21 cellular contexts compared by ENCODE assay signal in genomic region chr4:15027921-15028435, GRCh38. TPM values are rescaled to one million over a fixed set of nuclear protein-coding genes. Genes with fewer than 3 reads are reported as not detected.
A peak's percentile ranks its signal among the peaks of the same experiment; 100 is the strongest.
DNase-seq lines count a peak whose midpoint lies in the region; ATAC-seq, FAIRE-seq and TF ChIP-seq lines count a peak whose summit lies in the region.
"Had no signal": no experiment of that assay in that cellular context is flagged by ENCODE, and none has a peak within 500 bp of the region (broad histone marks: within the 10 kb centered on the region; RNA-seq: fewer than 3 reads in every experiment).

No MANE protein-coding gene starts in this region.

- peak overlapping the region; percentile 26 for H2BK5ac ChIP-seq in IMR-90 (ENCODE audit: low read depth, low read length, poor library complexity, severe bottlenecking)

- no peak overlapping the region for H3K4ac ChIP-seq in IMR-90 (ENCODE audit: low read depth, low read length)

- BruUV-seq in IMR-90 (replicated peaks; lab: Mats Ljungman, UMichigan) = no TSS peak

- H3K36me3 ChIP-seq in IMR-90 (ENCODE audit: control insufficient read depth, insufficient read depth, low read length) = peaks cover 1% of the 10 kb centered on the region; the same call in 1 of the 2 replicates
- peaks cover 0 to 3% (median 2%) of the 10 kb centered on the region in 4 donors for H3K36me3 ChIP-seq in esophagus muscularis mucosa
- H3K36me3 ChIP-seq in pancreas = no peaks in the 10 kb centered on the region
- H3K36me3 ChIP-seq in lower lobe of right lung = peaks cover 7% of the 10 kb centered on the region
- H3K36me3 ChIP-seq: HAP-1, SJCRH30 had no signal

- WGBS in IMR-90 (ENCODE audit: extremely low coverage in 2 of 2, insufficient read length in 1 of 2), 2 experiments = no CpG with 5 or more reads among the region's 1 CpG
- 65% methylated on average over 1 of the region's 1 CpG for WGBS in esophagus muscularis mucosa
- 98% methylated on average over 1 of the region's 1 CpG for WGBS in pancreas, 2 donors

- dilution Hi-C loops in IMR-90 (cut with HindIII; ENCODE audit: low sequenced_read_pairs, unreplicated experiment) = no loop called here

- H4K91ac ChIP-seq in IMR-90 (ENCODE audit: insufficient read depth, low read depth, low read length) = no peak overlapping the region

- TF ChIP-seq POLR2A in IMR-90 (IDR thresholded peaks at IDR 0.05; ENCODE audit: low read depth, low read length) (no peak), esophagus muscularis mucosa (IDR thresholded peaks at IDR 0.05; ENCODE audit: low read depth) (no peak)

- no peak for TF ChIP-seq EP300 in esophagus muscularis mucosa (IDR thresholded peaks at IDR 0.05)

- no peak overlapping the region for H3K18ac ChIP-seq in IMR-90 (ENCODE audit: low read depth, low read length)

- DNase-seq in IMR-90 (no peak), esophagus muscularis mucosa (ENCODE audit: extremely low spot score) (no peak), fibroblast of the aortic adventitia (ENCODE audit: low read depth) (peak; percentile 57), pancreas (no peak), urothelium cell line (ENCODE audit: low spot score) (no peak), DMS 273 treated with DMSO at 0.1 percent for 48 hours (lab: John Stamatoyannopoulos, UW) (no peak), lower lobe of right lung (no peak)
- DNase-seq in activated CD4-positive, alpha-beta T cell treated with anti-CD3 and anti-CD28 coated beads, Interleukin-2, amount 50 U/mL, for 48 hours = no peak
- DNase-seq: ACHN, DMS53, GOT3, NCI-H2029, NCI-H446 treated with DMSO at 0.1 percent for 48 hours, NCI-H526 treated with DMSO at 0.1 percent for 48 hours, PC-9, SJCRH30 had no signal

- H2BK120ac ChIP-seq in IMR-90 (ENCODE audit: low read depth, low read length) = no peak overlapping the region

- H3K27me3 ChIP-seq in IMR-90 (ENCODE audit: control insufficient read depth, insufficient read depth, low read length) (no peaks in the 10 kb centered on the region), esophagus muscularis mucosa (no peaks in the 10 kb centered on the region), pancreas (no peaks in the 10 kb centered on the region), lower lobe of right lung (ENCODE audit: low read depth) (no peaks in the 10 kb centered on the region)
- H3K27me3 ChIP-seq: SJCRH30 had no signal

- H3K23ac ChIP-seq in IMR-90 (ENCODE audit: low read depth, low read length) = no peak overlapping the region

- CTCF ChIA-PET in IMR-90 (lab: Yijun Ruan, JAX) = no interaction called here

- peaks cover 5% of the 10 kb centered on the region; the same call in 1 of the 2 replicates for H3K4me1 ChIP-seq in IMR-90 (ENCODE audit: control insufficient read depth, insufficient read depth, low read length)
- H3K4me1 ChIP-seq in esophagus muscularis mucosa = peaks cover 23 to 58% (median 55%) of the 10 kb centered on the region in 4 donors
- H3K4me1 ChIP-seq in pancreas = peaks cover 0 to 23% (median 7%) of the 10 kb centered on the region in 3 donors
- peaks cover 26% of the 10 kb centered on the region for H3K4me1 ChIP-seq in lower lobe of right lung
- H3K4me1 ChIP-seq: SJCRH30 had no signal

- H2AFZ ChIP-seq in IMR-90 (replicated peaks; ENCODE audit: low read length, poor library complexity) = no peak overlapping the region
- H2AFZ ChIP-seq: PC-9 had no signal

- no peak overlapping the region for H3K9ac ChIP-seq in IMR-90 (ENCODE audit: low read depth, low read length)

- H4K20me1 ChIP-seq in IMR-90 (ENCODE audit: insufficient read depth, low read length) = peaks cover 7% of the 10 kb centered on the region; the same call in 1 of the 2 replicates

- no peak overlapping the region for H2AK5ac ChIP-seq in IMR-90 (ENCODE audit: low read depth, low read length)

- H3K9me3 ChIP-seq in IMR-90 (ENCODE audit: control insufficient read depth, insufficient read depth, low read length) = no peaks in the 10 kb centered on the region
- H3K9me3 ChIP-seq in esophagus muscularis mucosa = no peaks in the 10 kb centered on the region
- no peaks in the 10 kb centered on the region for H3K9me3 ChIP-seq in pancreas
- H3K9me3 ChIP-seq in lower lobe of right lung = peaks cover 4% of the 10 kb centered on the region
- H3K9me3 ChIP-seq: HAP-1, SJCRH30 had no signal

- intact Hi-C loops in IMR-90 (cut with micrococcal nuclease) (no loop called here), esophagus muscularis mucosa (cut with DNase I) (no loop called here), pancreas (cut with DNase I) (no loop called here), lower lobe of right lung (cut with DNase I) (no loop called here)

- no peak overlapping the region for H3K56ac ChIP-seq in IMR-90 (ENCODE audit: extremely low read depth, insufficient read depth, low read length)

- in situ Hi-C loops in IMR-90 (cut with MboI; ENCODE audit: low sequenced_read_pairs) = no loop called here

- ATAC-seq in IMR-90 (ENCODE audit: low read depth) (no peak), pancreas (no peak), lower lobe of right lung (no peak)
- ATAC-seq: K562, Right ventricle myocardium inferior had no signal

- H3K9me1 ChIP-seq in IMR-90 (ENCODE audit: insufficient read depth, low read length) = peaks cover 5% of the 10 kb centered on the region; the same call in 1 of the 2 replicates

- no peak overlapping the region for H2BK15ac ChIP-seq in IMR-90 (ENCODE audit: low read depth, low read length)

- no peak overlapping the region for H4K8ac ChIP-seq in IMR-90 (ENCODE audit: low read depth in 2 of 2, low read length in 2 of 2)

- FAIRE-seq in pancreas (lab: Jason Lieb, UNC) (peak; percentile 20), urothelium cell line (lab: Jason Lieb, UNC) (no peak)
- FAIRE-seq: D721Med, K562 had no signal

- H3K4me2 ChIP-seq in IMR-90 (ENCODE audit: low read depth, low read length) = no peak overlapping the region; the same call in 1 of the 2 replicates
- H3K4me2 ChIP-seq: PC-9 had no signal

- H3K27ac ChIP-seq in IMR-90 (ENCODE audit: insufficient read depth, low read length) = no peak overlapping the region
- H3K27ac ChIP-seq in esophagus muscularis mucosa (replicated peaks in 1 of 4) = peak overlapping the region in 3 of 4 donors; percentile 30 to 58 (median 36)
- H3K27ac ChIP-seq in pancreas = no peak overlapping the region
- no peak overlapping the region for H3K27ac ChIP-seq in lower lobe of right lung
- H3K27ac ChIP-seq: PC-9, SJCRH30 had no signal

- H3K4me3 ChIP-seq in IMR-90 (ENCODE audit: insufficient read depth, low read depth, low read length) (no peak overlapping the region), esophagus muscularis mucosa (no peak overlapping the region), fibroblast of the aortic adventitia (ENCODE audit: low read depth, low read length) (no peak overlapping the region), pancreas (no peak overlapping the region), lower lobe of right lung (no peak overlapping the region)
- H3K4me3 ChIP-seq: HAP-1, K562, PC-9, SJCRH30 had no signal

- H3K14ac ChIP-seq in IMR-90 (replicated peaks; ENCODE audit: low read depth, low read length) = no peak overlapping the region

- POLR2A ChIA-PET in IMR-90 (lab: Charles Lee; ENCODE audit: unreplicated experiment) = interaction anchor here (0.5 kb wide), 1 partner anchor 122 kb away, joined by 11 read pairs; no protein-coding TSS in a partner anchor

- no peak for TF ChIP-seq RAD21 in IMR-90 (IDR thresholded peaks at IDR 0.05; ENCODE audit: low read length)

- H3K79me1 ChIP-seq in IMR-90 (ENCODE audit: low read depth in 1 of 2, low read length in 2 of 2) = peaks cover 14 to 38% of the 10 kb centered on the region in 2 experiments

- TF ChIP-seq CTCF in IMR-90 (conservative IDR thresholded peaks at IDR 0.05; ENCODE audit: low read depth, low read length) = no peak
- no peak for TF ChIP-seq CTCF in esophagus muscularis mucosa (IDR thresholded peaks at IDR 0.05)
- TF ChIP-seq CTCF in fibroblast of the aortic adventitia (IDR thresholded peaks at IDR 0.05; ENCODE audit: insufficient read depth, low read length) = no peak
- no peak for TF ChIP-seq CTCF in pancreas (IDR thresholded peaks at IDR 0.05)
- TF ChIP-seq CTCF in lower lobe of right lung (IDR thresholded peaks at IDR 0.05) = no peak

- no peak overlapping the region for H2AK9ac ChIP-seq in IMR-90 (replicated peaks; ENCODE audit: low read depth, low read length, poor library complexity)

- H2BK20ac ChIP-seq in IMR-90 (ENCODE audit: low read depth, low read length) = no peak overlapping the region

- no peak overlapping the region for H4K5ac ChIP-seq in IMR-90 (ENCODE audit: low read depth, low read length)

TF ChIP-seq in IMR-90, 13 proteins besides CTCF, POLR2A, EP300 and RAD21 (continues in another document):
- no peak for TF ChIP-seq RFX5 (IDR thresholded peaks at IDR 0.05; ENCODE audit: low read depth, low read length)
- no peak for TF ChIP-seq NFE2L2 (IDR thresholded peaks at IDR 0.05; ENCODE audit: low read depth, low read length)
- no peak for TF ChIP-seq CEBPB (IDR thresholded peaks at IDR 0.05; ENCODE audit: low read depth, low read length)
- TF ChIP-seq FOS (IDR thresholded peaks at IDR 0.05; ENCODE audit: low read depth, low read length) = no peak
- TF ChIP-seq BHLHE40 (IDR thresholded peaks at IDR 0.05; ENCODE audit: low read depth, low read length) = no peak
- no peak for TF ChIP-seq USF2 (IDR thresholded peaks at IDR 0.05; ENCODE audit: low read depth, low read length)
- TF ChIP-seq MAZ (IDR thresholded peaks at IDR 0.05; ENCODE audit: borderline replicate concordance, low read depth, low read length) = no peak
- no peak for TF ChIP-seq MXI1 (IDR thresholded peaks at IDR 0.05; ENCODE audit: borderline replicate concordance, low read depth, low read length)

RNA-seq across cellular contexts. Expression of gene CPEB2, which starts 25.7 kb away (rescaled TPM):
- total RNA-seq in IMR-90 (2012; rRNA removed) = 10.6 and 18.1 TPM in 2 replicates
- polyA plus RNA-seq in IMR-90 (2012; rRNA removed) = 9.4 and 12.0 TPM in 2 replicates
- polyA plus RNA-seq in IMR-90 (2012; cell fraction: cytosol; rRNA removed) = 2.8 and 3.4 TPM in 2 replicates
- polyA plus RNA-seq in IMR-90 (2012; cell fraction: nucleus; rRNA removed; ENCODE audit: low replicate concordance) = 7.0 and 65.7 TPM in 2 replicates
- 10 to 100 TPM; 23.7 to 35.7 (median 25.6) TPM for total RNA-seq in esophagus muscularis mucosa
- 16.8 and 45.6 TPM in 2 replicates for total RNA-seq in fibroblast of the aortic adventitia (ENCODE audit: low replicate concordance)
- 1 to 10 TPM; 5.3 to 9.2 (median 6.8) TPM for total RNA-seq in pancreas
- polyA plus RNA-seq in pancreas = 1 to 10 TPM; 1.7 to 3.9 TPM
- total RNA-seq in lower lobe of right lung = 22.5 TPM
- total RNA-seq: G401 had no signal

Comparison
In these comparisons a context has a peak if more than half of its experiments do, and no peak if none do; other contexts are left out.
1. H3K27ac ChIP-seq: peak in esophagus muscularis mucosa (3 of 4); none in IMR-90 (single experiment), pancreas (0 of 4) and lower lobe of right lung (single experiment).